ENCODE assay signal across 1 cellular context in the genomic region with DNA sequence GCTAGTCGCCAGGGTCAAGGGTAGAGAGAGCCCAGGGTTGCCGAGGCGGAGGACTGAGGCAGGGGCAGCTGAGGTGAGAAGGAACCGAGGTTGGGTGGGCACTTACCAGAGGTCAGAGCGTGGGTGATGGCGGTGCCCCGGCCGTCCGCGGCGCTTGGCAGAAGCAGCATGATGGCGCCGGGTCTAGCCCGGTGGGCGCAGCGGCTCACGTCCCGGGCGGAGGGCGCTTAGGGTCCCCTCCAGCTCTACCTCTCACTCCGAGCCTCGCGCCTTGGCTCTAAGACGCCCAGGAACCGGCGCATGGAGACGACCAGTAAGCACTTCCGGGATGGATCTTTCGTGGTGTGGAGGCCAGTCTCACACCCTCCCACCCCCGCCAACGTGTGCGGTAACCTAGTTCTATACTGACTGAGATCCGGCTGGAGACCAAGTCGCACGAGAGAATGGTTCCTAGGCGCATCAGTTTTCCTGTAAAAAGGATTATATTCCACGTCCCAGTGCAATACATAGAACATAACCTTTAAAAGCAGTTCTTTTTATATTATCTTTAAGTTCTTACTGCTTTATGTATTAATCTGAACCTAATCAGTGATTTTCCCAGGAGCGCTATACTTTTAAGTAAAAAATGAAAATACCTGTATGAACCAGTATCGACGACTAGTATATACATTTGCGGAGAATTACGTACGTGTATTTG.
TF ChIP-seq lines count a peak whose summit lies in the region.

A gene with protein sequence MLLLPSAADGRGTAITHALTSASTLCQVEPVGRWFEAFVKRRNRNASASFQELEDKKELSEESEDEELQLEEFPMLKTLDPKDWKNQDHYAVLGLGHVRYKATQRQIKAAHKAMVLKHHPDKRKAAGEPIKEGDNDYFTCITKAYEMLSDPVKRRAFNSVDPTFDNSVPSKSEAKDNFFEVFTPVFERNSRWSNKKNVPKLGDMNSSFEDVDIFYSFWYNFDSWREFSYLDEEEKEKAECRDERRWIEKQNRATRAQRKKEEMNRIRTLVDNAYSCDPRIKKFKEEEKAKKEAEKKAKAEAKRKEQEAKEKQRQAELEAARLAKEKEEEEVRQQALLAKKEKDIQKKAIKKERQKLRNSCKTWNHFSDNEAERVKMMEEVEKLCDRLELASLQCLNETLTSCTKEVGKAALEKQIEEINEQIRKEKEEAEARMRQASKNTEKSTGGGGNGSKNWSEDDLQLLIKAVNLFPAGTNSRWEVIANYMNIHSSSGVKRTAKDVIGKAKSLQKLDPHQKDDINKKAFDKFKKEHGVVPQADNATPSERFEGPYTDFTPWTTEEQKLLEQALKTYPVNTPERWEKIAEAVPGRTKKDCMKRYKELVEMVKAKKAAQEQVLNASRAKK (minus strand): TSS at position 315 of the 697 bp plus-strand sequence. CDS start 145 bp downstream, at position 170.

TF ChIP-seq in GM12878, 131 proteins besides CTCF, POLR2A, EP300 and RAD21 (continued from another document and continues in another):
- TF ChIP-seq ETV6 (conservative IDR thresholded peaks at IDR 0.05 in 1 of 2, IDR thresholded peaks at IDR 0.05 in 1 of 2; ENCODE audit: borderline replicate concordance in 1 of 2, low read depth in 1 of 2) (0 out of 4 replicates have a peak, but pooled peaks of 1 of the 2 experiments have one; percentile 48), E2F8 (IDR thresholded peaks at IDR 0.05; ENCODE audit: low read depth, partially characterized antibody) (peak; percentile 81), MYB (IDR thresholded peaks at IDR 0.05; ENCODE audit: borderline replicate concordance, low read depth, low read length) (no peak), CREB1 (IDR thresholded peaks at IDR 0.05; ENCODE audit: low read depth) (peak; percentile 90), TBL1XR1 (IDR thresholded peaks at IDR 0.05; ENCODE audit: low read depth, low read length) (peak; percentile 36; the same call in 1 of the 2 replicates), WRNIP1 (IDR thresholded peaks at IDR 0.05; ENCODE audit: borderline replicate concordance, low read depth, low read length) (peak; percentile 98), TCF12 (IDR thresholded peaks at IDR 0.05; ENCODE audit: low read depth, low read length) (peak; percentile 39; the same call in 1 of the 2 replicates), ZSCAN29 (IDR thresholded peaks at IDR 0.05) (no peak), ZNF24 (IDR thresholded peaks at IDR 0.05) (peak; percentile 74), ZBTB40 (IDR thresholded peaks at IDR 0.05; ENCODE audit: borderline replicate concordance) (peak; percentile 97), TCF7 (IDR thresholded peaks at IDR 0.05; ENCODE audit: borderline replicate concordance) (no peak), MTA3 (IDR thresholded peaks at IDR 0.05; ENCODE audit: borderline replicate concordance, low read length) (no peak; the same call in 1 of the 2 replicates), ZNF207 (IDR thresholded peaks at IDR 0.05; ENCODE audit: borderline replicate concordance) (peak; percentile 71; the same call in 1 of the 2 replicates), IKZF2 (IDR thresholded peaks at IDR 0.05) (peak; percentile 76 to 80), STAT3 (IDR thresholded peaks at IDR 0.05; ENCODE audit: low read depth, low read length) (0 out of 2 replicates have a peak, but pooled peaks have one; percentile 12), SIX5 (IDR thresholded peaks at IDR 0.05; ENCODE audit: low read depth, low read length, severe bottlenecking) (peak; percentile 62), EZH2 (IDR thresholded peaks at IDR 0.05; ENCODE audit: borderline replicate concordance, control insufficient read depth, low read depth, low read length) (no peak), RUNX3 (IDR thresholded peaks at IDR 0.05; ENCODE audit: low read length) (peak; percentile 98), CBX5 (IDR thresholded peaks at IDR 0.05; ENCODE audit: low read depth) (peak; percentile 89), TARDBP (IDR thresholded peaks at IDR 0.05; ENCODE audit: borderline replicate concordance) (peak; percentile 57; the same call in 1 of the 2 replicates), ZZZ3 (IDR thresholded peaks at IDR 0.05; ENCODE audit: control insufficient read depth, insufficient read length, low read depth) (no peak), RELB (IDR thresholded peaks at IDR 0.05; ENCODE audit: low read depth) (peak; percentile 93), NR2C2 (IDR thresholded peaks at IDR 0.05; ENCODE audit: borderline replicate concordance, control insufficient read depth, insufficient read length, low read depth) (no peak), POLR2AphosphoS2 (IDR thresholded peaks at IDR 0.05; ENCODE audit: low read depth, low read length) (peak; percentile 66; the same call in 1 of the 2 replicates), GABPA (IDR thresholded peaks at IDR 0.05; ENCODE audit: low read depth) (peak; percentile 98), SREBF1 (IDR thresholded peaks at IDR 0.05; ENCODE audit: low read length) (0 out of 2 replicates have a peak, but pooled peaks have one; percentile 51), PML (IDR thresholded peaks at IDR 0.05; ENCODE audit: low read length) (peak; percentile 85; the same call in 1 of the 2 replicates), EGR1 (IDR thresholded peaks at IDR 0.05; ENCODE audit: borderline replicate concordance in 1 of 2, low read depth in 2 of 2, low read length in 2 of 2) (peak; percentile 54 to 96), MTA2 (IDR thresholded peaks at IDR 0.05; ENCODE audit: low read depth) (peak; percentile 42; the same call in 1 of the 2 replicates), LARP7 (IDR thresholded peaks at IDR 0.05) (peak; percentile 84), ATF7 (IDR thresholded peaks at IDR 0.05; ENCODE audit: low read depth) (peak; percentile 89), HDAC6 (IDR thresholded peaks at IDR 0.05; ENCODE audit: unreplicated experiment) (no peak), CBX3 (IDR thresholded peaks at IDR 0.05; ENCODE audit: borderline replicate concordance, low read depth) (no peak), NR2F1 (conservative IDR thresholded peaks at IDR 0.05) (peak; percentile 90), BACH1 (IDR thresholded peaks at IDR 0.05; ENCODE audit: borderline replicate concordance) (peak; percentile 74), MYC (IDR thresholded peaks at IDR 0.05; ENCODE audit: insufficient read depth, insufficient read length, insufficient replicate concordance, low read length, severe bottlenecking) (peak; percentile 94), TAF1 (IDR thresholded peaks at IDR 0.05; ENCODE audit: borderline replicate concordance, low read depth, low read length) (peak; percentile 91), IRF4 (IDR thresholded peaks at IDR 0.05; ENCODE audit: low read depth, low read length) (peak; percentile 79; the same call in 1 of the 2 replicates), HDAC2 (IDR thresholded peaks at IDR 0.05) (no peak)
- TF ChIP-seq, protein P1, sequence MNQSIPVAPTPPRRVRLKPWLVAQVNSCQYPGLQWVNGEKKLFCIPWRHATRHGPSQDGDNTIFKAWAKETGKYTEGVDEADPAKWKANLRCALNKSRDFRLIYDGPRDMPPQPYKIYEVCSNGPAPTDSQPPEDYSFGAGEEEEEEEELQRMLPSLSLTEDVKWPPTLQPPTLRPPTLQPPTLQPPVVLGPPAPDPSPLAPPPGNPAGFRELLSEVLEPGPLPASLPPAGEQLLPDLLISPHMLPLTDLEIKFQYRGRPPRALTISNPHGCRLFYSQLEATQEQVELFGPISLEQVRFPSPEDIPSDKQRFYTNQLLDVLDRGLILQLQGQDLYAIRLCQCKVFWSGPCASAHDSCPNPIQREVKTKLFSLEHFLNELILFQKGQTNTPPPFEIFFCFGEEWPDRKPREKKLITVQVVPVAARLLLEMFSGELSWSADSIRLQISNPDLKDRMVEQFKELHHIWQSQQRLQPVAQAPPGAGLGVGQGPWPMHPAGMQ (IDR thresholded peaks at IDR 0.05; ENCODE audit: borderline replicate concordance): no peak
- TF ChIP-seq, protein P2, sequence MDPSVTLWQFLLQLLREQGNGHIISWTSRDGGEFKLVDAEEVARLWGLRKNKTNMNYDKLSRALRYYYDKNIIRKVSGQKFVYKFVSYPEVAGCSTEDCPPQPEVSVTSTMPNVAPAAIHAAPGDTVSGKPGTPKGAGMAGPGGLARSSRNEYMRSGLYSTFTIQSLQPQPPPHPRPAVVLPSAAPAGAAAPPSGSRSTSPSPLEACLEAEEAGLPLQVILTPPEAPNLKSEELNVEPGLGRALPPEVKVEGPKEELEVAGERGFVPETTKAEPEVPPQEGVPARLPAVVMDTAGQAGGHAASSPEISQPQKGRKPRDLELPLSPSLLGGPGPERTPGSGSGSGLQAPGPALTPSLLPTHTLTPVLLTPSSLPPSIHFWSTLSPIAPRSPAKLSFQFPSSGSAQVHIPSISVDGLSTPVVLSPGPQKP (IDR thresholded peaks at IDR 0.05; ENCODE audit: low read depth, low read length): peak; percentile 88
- TF ChIP-seq, protein P3, sequence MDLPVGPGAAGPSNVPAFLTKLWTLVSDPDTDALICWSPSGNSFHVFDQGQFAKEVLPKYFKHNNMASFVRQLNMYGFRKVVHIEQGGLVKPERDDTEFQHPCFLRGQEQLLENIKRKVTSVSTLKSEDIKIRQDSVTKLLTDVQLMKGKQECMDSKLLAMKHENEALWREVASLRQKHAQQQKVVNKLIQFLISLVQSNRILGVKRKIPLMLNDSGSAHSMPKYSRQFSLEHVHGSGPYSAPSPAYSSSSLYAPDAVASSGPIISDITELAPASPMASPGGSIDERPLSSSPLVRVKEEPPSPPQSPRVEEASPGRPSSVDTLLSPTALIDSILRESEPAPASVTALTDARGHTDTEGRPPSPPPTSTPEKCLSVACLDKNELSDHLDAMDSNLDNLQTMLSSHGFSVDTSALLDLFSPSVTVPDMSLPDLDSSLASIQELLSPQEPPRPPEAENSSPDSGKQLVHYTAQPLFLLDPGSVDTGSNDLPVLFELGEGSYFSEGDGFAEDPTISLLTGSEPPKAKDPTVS (IDR thresholded peaks at IDR 0.05; ENCODE audit: low read depth, low read length): no peak
- TF ChIP-seq, protein P4, sequence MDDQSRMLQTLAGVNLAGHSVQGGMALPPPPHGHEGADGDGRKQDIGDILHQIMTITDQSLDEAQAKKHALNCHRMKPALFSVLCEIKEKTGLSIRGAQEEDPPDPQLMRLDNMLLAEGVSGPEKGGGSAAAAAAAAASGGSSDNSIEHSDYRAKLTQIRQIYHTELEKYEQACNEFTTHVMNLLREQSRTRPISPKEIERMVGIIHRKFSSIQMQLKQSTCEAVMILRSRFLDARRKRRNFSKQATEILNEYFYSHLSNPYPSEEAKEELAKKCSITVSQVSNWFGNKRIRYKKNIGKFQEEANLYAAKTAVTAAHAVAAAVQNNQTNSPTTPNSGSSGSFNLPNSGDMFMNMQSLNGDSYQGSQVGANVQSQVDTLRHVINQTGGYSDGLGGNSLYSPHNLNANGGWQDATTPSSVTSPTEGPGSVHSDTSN (IDR thresholded peaks at IDR 0.05; ENCODE audit: insufficient replicate concordance, low read depth, low read length): peak; percentile 16
